ENCODE assay signal across 16 cellular contexts in genomic region chr18:10793730-10794370, GRCh38.
DNase-seq lines count a peak whose midpoint lies in the region; ATAC-seq and TF ChIP-seq lines count a peak whose summit lies in the region.
"Had no signal": no experiment of that assay in that cellular context is flagged by ENCODE, and none has a peak within 500 bp of the region (broad histone marks: within the 10 kb centered on the region; RNA-seq: fewer than 3 reads in every experiment).

No MANE protein-coding gene starts in this region.

- H3K23ac ChIP-seq in IMR-90 (ENCODE audit: low read depth, low read length) = 0 out of 2 replicates have a peak overlapping the region, but pooled peaks have one; percentile 16

- H3K79me1 ChIP-seq in IMR-90 (ENCODE audit: low read depth in 1 of 2, low read length in 2 of 2) = no peaks in the 10 kb centered on the region

- no peak overlapping the region for H4K5ac ChIP-seq in IMR-90 (ENCODE audit: low read depth, low read length)

- no peaks in the 10 kb centered on the region for H3K27me3 ChIP-seq in IMR-90 (ENCODE audit: control insufficient read depth, insufficient read depth, low read length)
- H3K27me3 ChIP-seq: BLaER1 treated with 17β-estradiol and CSF1 and Interleukin-3, amounts not matched to agents 10 nM and 100 nM had no signal

- no peak for DNase-seq in Calu3
- DNase-seq in IMR-90 = peak; percentile 21
- peak; percentile 29 for DNase-seq in iris pigment epithelial cell (ENCODE audit: low read depth)
- DNase-seq in neural crest cell (ENCODE audit: low read depth, low spot score) = no peak
- DNase-seq: CD8-positive, alpha-beta T cell; DMS 273 treated with DMSO at 0.1 percent for 48 hours; DMS53; DND-41; EL; GM23248 had no signal

- H2BK5ac ChIP-seq in IMR-90 (ENCODE audit: low read depth, low read length, poor library complexity, severe bottlenecking) = no peak overlapping the region

- H3K4me3 ChIP-seq in IMR-90 (ENCODE audit: insufficient read depth, low read depth, low read length) = no peak overlapping the region
- H3K4me3 ChIP-seq: BLaER1 treated with 17β-estradiol and CSF1 and Interleukin-3, amounts not matched to agents 10 nM and 100 nM; GM23248; HAP-1; K562 had no signal

- no peaks in the 10 kb centered on the region; the same call in 1 of the 2 replicates for H4K20me1 ChIP-seq in IMR-90 (ENCODE audit: insufficient read depth, low read length)
- H4K20me1 ChIP-seq: BLaER1 treated with 17β-estradiol and CSF1 and Interleukin-3, amounts not matched to agents 10 nM and 100 nM had no signal

- BruUV-seq in Calu3 (replicated peaks; lab: Mats Ljungman, UMichigan) (no TSS peak), IMR-90 (replicated peaks; lab: Mats Ljungman, UMichigan) (no TSS peak)

- H3K4me3 Mint-ChIP-seq in Calu3 (ENCODE audit: low read depth, unreplicated experiment) (no peak overlapping the region), neural crest cell (no peak overlapping the region)
- H3K4me3 Mint-ChIP-seq: B cell; CD8-positive, alpha-beta T cell had no signal

- no peak overlapping the region for H2BK120ac ChIP-seq in IMR-90 (ENCODE audit: low read depth, low read length)

- intact Hi-C loops in Calu3 (cut with micrococcal nuclease; ENCODE audit: unreplicated experiment) = no loop called here
- intact Hi-C loops in IMR-90 (cut with micrococcal nuclease) = no loop called here

- H2AFZ ChIP-seq in IMR-90 (replicated peaks; ENCODE audit: low read length, poor library complexity) = no peak overlapping the region
- H2AFZ ChIP-seq: GM23248 had no signal

- no peak overlapping the region for H3K56ac ChIP-seq in IMR-90 (ENCODE audit: extremely low read depth, insufficient read depth, low read length)

- 0 out of 2 replicates have a peak, but pooled peaks have one; percentile 28 for ATAC-seq in IMR-90 (ENCODE audit: low read depth)
- ATAC-seq in HG02642 (IDR thresholded peaks at IDR 0.05; ENCODE audit: poor library complexity, unreplicated experiment) = no peak
- no peak for ATAC-seq in HG03095 (IDR thresholded peaks at IDR 0.05; ENCODE audit: unreplicated experiment)
- ATAC-seq: CD8-positive, alpha-beta T cell; K562 had no signal

- H3K9me1 ChIP-seq in IMR-90 (ENCODE audit: insufficient read depth, low read length) = peaks cover 16% of the 10 kb centered on the region

- no peak overlapping the region for H3K9ac ChIP-seq in IMR-90 (ENCODE audit: low read depth, low read length)
- H3K9ac ChIP-seq: BLaER1 treated with 17β-estradiol and CSF1 and Interleukin-3, amounts not matched to agents 10 nM and 100 nM; GM23248 had no signal

- no CpG with 5 or more reads among the region's 4 CpGs for WGBS in IMR-90 (ENCODE audit: extremely low coverage in 2 of 2, insufficient read length in 1 of 2), 2 experiments

- peaks cover 4% of the 10 kb centered on the region; the same call in 1 of the 2 replicates for H3K36me3 ChIP-seq in IMR-90 (ENCODE audit: control insufficient read depth, insufficient read depth, low read length)
- H3K36me3 ChIP-seq: BLaER1 treated with 17β-estradiol and CSF1 and Interleukin-3, amounts not matched to agents 10 nM and 100 nM; HAP-1 had no signal

- TF ChIP-seq CTCF in Calu3 (IDR thresholded peaks at IDR 0.05; ENCODE audit: unreplicated experiment) = no peak
- TF ChIP-seq CTCF in IMR-90 (conservative IDR thresholded peaks at IDR 0.05; ENCODE audit: low read depth, low read length) = no peak
- no peak for TF ChIP-seq CTCF in neural crest cell (conservative IDR thresholded peaks at IDR 0.05)

- H3K27ac ChIP-seq in IMR-90 (ENCODE audit: insufficient read depth, low read length) = no peak overlapping the region
- H3K27ac ChIP-seq: BLaER1 treated with 17β-estradiol and CSF1 and Interleukin-3, amounts not matched to agents 10 nM and 100 nM; GM23248 had no signal

- no peak for TF ChIP-seq POLR2A in IMR-90 (IDR thresholded peaks at IDR 0.05; ENCODE audit: low read depth, low read length)

- POLR2A ChIA-PET in IMR-90 (lab: Charles Lee; ENCODE audit: unreplicated experiment) = no interaction called here

- in situ Hi-C loops in IMR-90 (cut with MboI; ENCODE audit: low sequenced_read_pairs) = no loop called here

- H3K9me3 Mint-ChIP-seq in Calu3 (ENCODE audit: low read depth, unreplicated experiment) = no peaks in the 10 kb centered on the region
- no peaks in the 10 kb centered on the region for H3K9me3 Mint-ChIP-seq in neural crest cell
- H3K9me3 Mint-ChIP-seq: CD8-positive, alpha-beta T cell had no signal

- dilution Hi-C loops in IMR-90 (cut with HindIII; ENCODE audit: low sequenced_read_pairs, unreplicated experiment) = no loop called here

- H3K27ac Mint-ChIP-seq in Calu3 (ENCODE audit: unreplicated experiment) = peak overlapping the region; percentile 73
- peak overlapping the region; percentile 59 for H3K27ac Mint-ChIP-seq in neural crest cell (ENCODE audit: unreplicated experiment)
- H3K27ac Mint-ChIP-seq: B cell; CD8-positive, alpha-beta T cell had no signal

- H3K27me3 Mint-ChIP-seq in Calu3 (ENCODE audit: unreplicated experiment) = no peaks in the 10 kb centered on the region
- H3K27me3 Mint-ChIP-seq in neural crest cell (ENCODE audit: low read depth) = no peaks in the 10 kb centered on the region

- H3K36me3 Mint-ChIP-seq in Calu3 (ENCODE audit: insufficient read depth, unreplicated experiment) = no peaks in the 10 kb centered on the region
- H3K36me3 Mint-ChIP-seq in neural crest cell (ENCODE audit: low read depth) = peaks cover 2% of the 10 kb centered on the region
- H3K36me3 Mint-ChIP-seq: CD8-positive, alpha-beta T cell had no signal

- H3K4me1 ChIP-seq in IMR-90 (ENCODE audit: control insufficient read depth, insufficient read depth, low read length) = peaks cover 9% of the 10 kb centered on the region
- H3K4me1 ChIP-seq: HAP-1 had no signal

- CTCF ChIA-PET in Calu3 (lab: Charles Lee) = no interaction called here
- CTCF ChIA-PET in IMR-90 (lab: Yijun Ruan, JAX) = no interaction called here

- H2AK5ac ChIP-seq in IMR-90 (ENCODE audit: low read depth, low read length) = no peak overlapping the region

- H3K9me3 ChIP-seq in IMR-90 (ENCODE audit: control insufficient read depth, insufficient read depth, low read length) = no peaks in the 10 kb centered on the region
- H3K9me3 ChIP-seq: BLaER1 treated with 17β-estradiol and CSF1 and Interleukin-3, amounts not matched to agents 10 nM and 100 nM; HAP-1 had no signal

- H3K18ac ChIP-seq in IMR-90 (ENCODE audit: low read depth, low read length) = peak overlapping the region; percentile 2; the same call in 1 of the 2 replicates

- no peak overlapping the region for H3K4ac ChIP-seq in IMR-90 (ENCODE audit: low read depth, low read length)

- no peak overlapping the region; the same call in 1 of the 2 replicates for H2BK20ac ChIP-seq in IMR-90 (ENCODE audit: low read depth, low read length)

- no peak overlapping the region for H4K8ac ChIP-seq in IMR-90 (ENCODE audit: low read depth in 2 of 2, low read length in 2 of 2)

- H2BK15ac ChIP-seq in IMR-90 (ENCODE audit: low read depth, low read length) = no peak overlapping the region

- no peak overlapping the region; the same call in 1 of the 2 replicates for H4K91ac ChIP-seq in IMR-90 (ENCODE audit: insufficient read depth, low read depth, low read length)

- no peak overlapping the region for H3K14ac ChIP-seq in IMR-90 (replicated peaks; ENCODE audit: low read depth, low read length)

- no peak overlapping the region for H2AK9ac ChIP-seq in IMR-90 (replicated peaks; ENCODE audit: low read depth, low read length, poor library complexity)

- no peak overlapping the region for H3K4me2 ChIP-seq in IMR-90 (ENCODE audit: low read depth, low read length)
- H3K4me2 ChIP-seq: BLaER1 treated with 17β-estradiol and CSF1 and Interleukin-3, amounts not matched to agents 10 nM and 100 nM had no signal

- H3K4me1 Mint-ChIP-seq in Calu3 (ENCODE audit: low read depth, unreplicated experiment) (peaks cover 29% of the 10 kb centered on the region), neural crest cell (no peaks in the 10 kb centered on the region)
- H3K4me1 Mint-ChIP-seq: B cell had no signal

- no peak for TF ChIP-seq RAD21 in IMR-90 (IDR thresholded peaks at IDR 0.05; ENCODE audit: low read length)

TF ChIP-seq in IMR-90, 13 proteins besides CTCF, POLR2A, EP300 and RAD21:
- TF ChIP-seq USF2 (IDR thresholded peaks at IDR 0.05; ENCODE audit: low read depth, low read length) (no peak), MXI1 (IDR thresholded peaks at IDR 0.05; ENCODE audit: borderline replicate concordance, low read depth, low read length) (no peak), SMC3 (IDR thresholded peaks at IDR 0.05; ENCODE audit: low read depth, low read length) (no peak), RFX5 (IDR thresholded peaks at IDR 0.05; ENCODE audit: low read depth, low read length) (no peak), RCOR1 (IDR thresholded peaks at IDR 0.05; ENCODE audit: insufficient replicate concordance, low read length) (no peak), MAFK (IDR thresholded peaks at IDR 0.05; ENCODE audit: low read depth, low read length) (no peak), MAZ (IDR thresholded peaks at IDR 0.05; ENCODE audit: borderline replicate concordance, low read depth, low read length) (no peak), CHD1 (IDR thresholded peaks at IDR 0.05; ENCODE audit: low read depth, low read length) (no peak), CEBPB (IDR thresholded peaks at IDR 0.05; ENCODE audit: low read depth, low read length) (no peak), BHLHE40 (IDR thresholded peaks at IDR 0.05; ENCODE audit: low read depth, low read length) (no peak), NFE2L2 (IDR thresholded peaks at IDR 0.05; ENCODE audit: low read depth, low read length) (no peak), FOS (IDR thresholded peaks at IDR 0.05; ENCODE audit: low read depth, low read length) (no peak)
- TF ChIP-seq, protein P1, sequence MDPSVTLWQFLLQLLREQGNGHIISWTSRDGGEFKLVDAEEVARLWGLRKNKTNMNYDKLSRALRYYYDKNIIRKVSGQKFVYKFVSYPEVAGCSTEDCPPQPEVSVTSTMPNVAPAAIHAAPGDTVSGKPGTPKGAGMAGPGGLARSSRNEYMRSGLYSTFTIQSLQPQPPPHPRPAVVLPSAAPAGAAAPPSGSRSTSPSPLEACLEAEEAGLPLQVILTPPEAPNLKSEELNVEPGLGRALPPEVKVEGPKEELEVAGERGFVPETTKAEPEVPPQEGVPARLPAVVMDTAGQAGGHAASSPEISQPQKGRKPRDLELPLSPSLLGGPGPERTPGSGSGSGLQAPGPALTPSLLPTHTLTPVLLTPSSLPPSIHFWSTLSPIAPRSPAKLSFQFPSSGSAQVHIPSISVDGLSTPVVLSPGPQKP (IDR thresholded peaks at IDR 0.05; ENCODE audit: borderline replicate concordance, low read depth, low read length) = no peak

Comparison
In these comparisons a context has a peak if more than half of its experiments do, and no peak if none do; other contexts are left out.
1. DNase-seq: peak in IMR-90 (single experiment) and iris pigment epithelial cell (single experiment); none in Calu3 (single experiment) and neural crest cell (single experiment).